Comparison of ENCODE assay signal across 21 cellular contexts in the genomic region with DNA sequence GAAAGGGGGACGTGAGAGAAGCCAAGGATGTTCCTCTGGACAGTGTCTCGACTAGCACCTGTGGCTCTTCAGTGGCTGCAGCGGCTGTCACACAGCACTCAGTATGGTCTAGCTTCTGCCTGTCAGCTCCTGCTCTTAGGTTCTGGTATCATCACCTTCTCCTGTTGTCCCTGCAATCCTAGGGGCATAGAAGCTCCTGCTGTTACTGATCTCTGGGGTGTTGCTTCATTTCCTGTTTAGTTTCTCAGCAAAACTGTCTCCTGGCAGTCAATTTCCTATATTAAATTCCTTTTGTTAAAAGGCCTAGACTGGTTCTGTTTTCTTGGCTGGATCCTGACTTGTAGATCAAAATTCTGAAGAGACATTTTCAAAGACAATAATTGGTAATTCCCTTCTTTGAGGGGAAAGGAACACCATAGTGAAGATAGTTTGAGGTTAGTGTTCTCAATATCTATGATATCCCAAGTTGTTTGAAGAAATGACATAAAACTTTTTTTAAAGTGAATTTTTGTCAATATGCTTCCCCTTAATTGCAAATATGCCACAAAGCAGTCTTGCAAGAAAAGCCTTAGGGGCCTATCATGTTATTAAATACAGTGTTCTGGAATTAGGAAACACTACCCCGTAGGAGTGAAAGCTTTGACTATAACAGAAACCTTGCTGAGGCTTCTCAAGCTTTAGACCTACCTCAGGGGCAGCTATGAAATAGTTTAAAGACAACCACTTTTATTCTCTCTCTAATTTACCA.
A peak's percentile ranks its signal among the peaks of the same experiment; 100 is the strongest.
DNase-seq lines count a peak whose midpoint lies in the region; FAIRE-seq and TF ChIP-seq lines count a peak whose summit lies in the region.
"Had no signal": no experiment of that assay in that cellular context is flagged by ENCODE, and none has a peak within 500 bp of the region (broad histone marks: within the 10 kb centered on the region; RNA-seq: fewer than 3 reads in every experiment).

No MANE protein-coding gene starts in this region.

- 0 out of 2 replicates have a peak overlapping the region, but pooled peaks have one; percentile 40 for H2BK15ac ChIP-seq in H1 (ENCODE audit: low read length)

- H3K14ac ChIP-seq in H1 (ENCODE audit: insufficient read length), result no peak overlapping the region

- peaks cover 33% of the 10 kb centered on the region for H3K4me1 ChIP-seq in A673 (ENCODE audit: insufficient read depth, low read length, poor library complexity, severe bottlenecking)
- H3K4me1 ChIP-seq in BLaER1 treated with 17β-estradiol and CSF1 and Interleukin-3, amounts not matched to agents 10 nM and 100 nM, result peaks cover 0 to 7% (median 5%) of the 10 kb centered on the region in 10 experiments; a peak in 11 of 20 replicates
- no peaks in the 10 kb centered on the region for H3K4me1 ChIP-seq in H1 (replicated peaks in 1 of 4; ENCODE audit: control insufficient read depth in 3 of 4, insufficient read depth in 4 of 4, low read length in 3 of 4)
- H3K4me1 ChIP-seq: BLaER1, HAP-1 had no signal

- peak overlapping the region in 8 of 11 experiments; percentile 10 to 55 (median 38); a peak in 10 of 22 replicates for H3K4me2 ChIP-seq in BLaER1 treated with 17β-estradiol and CSF1 and Interleukin-3, amounts not matched to agents 10 nM and 100 nM
- no peak overlapping the region for H3K4me2 ChIP-seq in H1 (ENCODE audit: insufficient read depth in 1 of 2, low read depth in 2 of 2, low read length in 2 of 2)
- H3K4me2 ChIP-seq: BLaER1, GM23338 had no signal

- no peak overlapping the region for H2BK12ac ChIP-seq in H1 (ENCODE audit: low read depth, low read length)

- no peak overlapping the region for H2BK20ac ChIP-seq in H1 (ENCODE audit: low read length)

- H2AFZ ChIP-seq in H1 (ENCODE audit: low read length), result no peak overlapping the region

- H3K27me3 ChIP-seq in A673 (replicated peaks; ENCODE audit: insufficient read depth, low read depth, low read length, poor library complexity) (no peaks in the 10 kb centered on the region), H1 (replicated peaks in 1 of 4; ENCODE audit: control insufficient read depth in 3 of 4, extremely low read depth in 1 of 4, insufficient read depth in 3 of 4, low read length in 3 of 4) (peaks cover 0 to 1% (median 0%) of the 10 kb centered on the region in 4 experiments; a peak in 1 of 7 replicates)
- H3K27me3 ChIP-seq in BLaER1 treated with 17β-estradiol and CSF1 and Interleukin-3, amounts not matched to agents 10 nM and 100 nM, result no peaks in the 10 kb centered on the region
- H3K27me3 ChIP-seq: BLaER1 had no signal

- H4K20me1 ChIP-seq in BLaER1 treated with 17β-estradiol and CSF1 and Interleukin-3, amounts not matched to agents 10 nM and 100 nM, result no peaks in the 10 kb centered on the region
- no peaks in the 10 kb centered on the region for H4K20me1 ChIP-seq in H1 (replicated peaks in 1 of 2; ENCODE audit: control insufficient read depth in 1 of 2, insufficient read depth in 2 of 2, low read length in 2 of 2)
- H4K20me1 ChIP-seq: BLaER1 had no signal

- H3K18ac ChIP-seq in H1 (ENCODE audit: extremely low read depth, low read length), result no peak overlapping the region

- no peak overlapping the region for H3K4ac ChIP-seq in H1 (replicated peaks; ENCODE audit: insufficient read length, low read depth, low read length)

- H2BK120ac ChIP-seq in H1 (replicated peaks; ENCODE audit: low read depth, low read length), result no peak overlapping the region

- H3K9ac ChIP-seq in BLaER1 treated with 17β-estradiol and CSF1 and Interleukin-3, amounts not matched to agents 10 nM and 100 nM, result no peak overlapping the region
- H3K9ac ChIP-seq in SK-N-MC (ENCODE audit: insufficient read length) (peak overlapping the region; percentile 69), H1 (replicated peaks in 1 of 4; ENCODE audit: extremely low read depth in 1 of 4, low read depth in 3 of 4, low read length in 3 of 4) (no peak overlapping the region)
- H3K9ac ChIP-seq: BLaER1 had no signal

- no peak overlapping the region for H2BK5ac ChIP-seq in H1 (ENCODE audit: low read depth, low read length)

- H3K23ac ChIP-seq in H1 (ENCODE audit: insufficient read length), result no peak overlapping the region

- DNase-seq in A673 (ENCODE audit: low spot score), result peak; percentile 90
- peak; percentile 96 for DNase-seq in SK-N-MC (ENCODE audit: low read depth, low spot score)
- DNase-seq in H1 (ENCODE audit: low read depth in 1 of 2, low spot score in 2 of 2), result no peak
- no peak for DNase-seq in NCI-H1105 treated with DMSO at 0.1 percent for 48 hours (lab: John Stamatoyannopoulos, UW)
- no peak for DNase-seq in GM10248 (ENCODE audit: extremely low spot score)
- no peak for DNase-seq in hypothalamus (lab: John Stamatoyannopoulos, UW)
- DNase-seq: CD4-positive, alpha-beta T cell; CD8-positive, alpha-beta memory T cell; DMS 273 treated with DMSO at 0.1 percent for 48 hours; DMS79; EL; GDM1; HFFc6 had no signal

- TF ChIP-seq CTCF in A673 (conservative IDR thresholded peaks at IDR 0.05; ENCODE audit: low read depth, low read length), result no peak
- no peak for TF ChIP-seq CTCF in H1 (IDR thresholded peaks at IDR 0.05; ENCODE audit: control extremely low read depth in 1 of 3, insufficient read depth in 1 of 3, low read depth in 1 of 3, low read length in 3 of 3)
- no peak for TF ChIP-seq CTCF in GM10248 (IDR thresholded peaks at IDR 0.05; ENCODE audit: control extremely low read depth, extremely low read depth, low read depth, missing control alignments)

- intact Hi-C loops in A673 (cut with micrococcal nuclease; ENCODE audit: unreplicated experiment), result no loop called here

- H3K79me2 ChIP-seq in H1 (ENCODE audit: control insufficient read depth in 1 of 2, insufficient read depth in 2 of 2, low read length in 2 of 2), result no peaks in the 10 kb centered on the region

- no peak overlapping the region for H2AK5ac ChIP-seq in H1 (ENCODE audit: low read depth, low read length)

- TF ChIP-seq POLR2A in H1 (IDR thresholded peaks at IDR 0.05; ENCODE audit: control extremely low read depth in 1 of 2, low read depth in 2 of 2, low read length in 2 of 2), result no peak

- H3K79me1 ChIP-seq in H1 (ENCODE audit: low read depth, low read length), result no peaks in the 10 kb centered on the region

- no peak overlapping the region for H3K56ac ChIP-seq in H1 (replicated peaks; ENCODE audit: insufficient read length, low read depth, low read length)

- POLR2A ChIA-PET in A673 (lab: Charles Lee; ENCODE audit: low non-redundant PET), result no interaction called here
- POLR2A ChIA-PET in H1 (lab: Charles Lee; ENCODE audit: partially characterized antibody), result no interaction called here
- POLR2A ChIA-PET in GM10248 (lab: Yijun Ruan, JAX), result no interaction called here

- no peaks in the 10 kb centered on the region for H3K23me2 ChIP-seq in H1 (ENCODE audit: low read depth, low read length)

- H4K91ac ChIP-seq in H1 (replicated peaks; ENCODE audit: insufficient read length, low read length), result no peak overlapping the region

- no TSS peak for BruUV-seq in A673 (replicated peaks; lab: Mats Ljungman, UMichigan)

- FAIRE-seq in H1 (lab: Jason Lieb, UNC), result no peak
- FAIRE-seq: D721Med, GM12891, GM18507, H54 had no signal

- H4K8ac ChIP-seq in H1 (ENCODE audit: extremely low read depth, insufficient read depth, low read length), result no peak overlapping the region

- no peak for TF ChIP-seq RAD21 in H1 (IDR thresholded peaks at IDR 0.05 in 1 of 2, conservative IDR thresholded peaks at IDR 0.05 in 1 of 2; ENCODE audit: low read depth in 2 of 2, low read length in 2 of 2)

- H3K36me3 ChIP-seq in A673 (ENCODE audit: insufficient read depth, low read length, poor library complexity, severe bottlenecking), result no peaks in the 10 kb centered on the region
- H3K36me3 ChIP-seq in BLaER1 treated with 17β-estradiol and CSF1 and Interleukin-3, amounts not matched to agents 10 nM and 100 nM, result no peaks in the 10 kb centered on the region
- no peaks in the 10 kb centered on the region for H3K36me3 ChIP-seq in SK-N-MC (ENCODE audit: insufficient read depth, low read length)
- H3K36me3 ChIP-seq in H1 (ENCODE audit: control insufficient read depth in 2 of 4, insufficient read depth in 4 of 4, low read length in 3 of 4), result no peaks in the 10 kb centered on the region
- H3K36me3 ChIP-seq: BLaER1, HAP-1 had no signal

- CTCF ChIA-PET in A673 (lab: Charles Lee) (interaction anchor here (0.5 kb wide), 1 partner anchor 155 kb away, joined by 3 read pairs; no protein-coding TSS in a partner anchor), H1 (lab: Charles Lee; ENCODE audit: partially characterized antibody) (interaction anchor here (1.2 kb wide), 1 partner anchor 143 kb away, joined by 3 read pairs; no protein-coding TSS in a partner anchor), GM10248 (lab: Yijun Ruan, JAX) (interaction anchor here (1.5 kb wide), 1 partner anchor 7 kb away, joined by 4 read pairs; no protein-coding TSS in a partner anchor)

- H3K9me3 ChIP-seq in A673 (ENCODE audit: low read depth, low read length, poor library complexity, severe bottlenecking) (no peaks in the 10 kb centered on the region), SK-N-MC (ENCODE audit: low read depth, low read length) (no peaks in the 10 kb centered on the region), H1 (ENCODE audit: insufficient read depth in 2 of 2, low read depth in 1 of 2, low read length in 1 of 2) (no peaks in the 10 kb centered on the region)
- H3K9me3 ChIP-seq in BLaER1 treated with 17β-estradiol and CSF1 and Interleukin-3, amounts not matched to agents 10 nM and 100 nM (replicated peaks in 1 of 11), result peaks cover 0 to 14% (median 0%) of the 10 kb centered on the region in 11 experiments; a peak in 1 of 22 replicates
- H3K9me3 ChIP-seq: BLaER1, HAP-1 had no signal

- H3K4me3 ChIP-seq in A673 (ENCODE audit: low read depth, low read length, poor library complexity, severe bottlenecking), result no peak overlapping the region
- H3K4me3 ChIP-seq in BLaER1 treated with 17β-estradiol and CSF1 and Interleukin-3, amounts not matched to agents 10 nM and 100 nM, result no peak overlapping the region
- H3K4me3 ChIP-seq in SK-N-MC, result peak overlapping the region; percentile 62
- no peak overlapping the region for H3K4me3 ChIP-seq in H1 (ENCODE audit: extremely low read depth in 1 of 4, insufficient read depth in 2 of 4, low read depth in 3 of 4, low read length in 4 of 4)
- H3K4me3 ChIP-seq: BLaER1, GM23338, HAP-1 had no signal

- no peak overlapping the region for H4K5ac ChIP-seq in H1 (ENCODE audit: insufficient read length, low read depth, low read length)

- WGBS in H1 (ENCODE audit: extremely low coverage in 1 of 2, insufficient coverage in 1 of 2, insufficient read length in 1 of 2, insufficient replicate concordance in 2 of 2, low coverage in 1 of 2, low lambda C conversion rate in 2 of 2, missing lambda C conversion rate in 1 of 2), 2 experiments, result 91% methylated on average over 4 of the region's 4 CpGs; no CpG with 5 or more reads in 1 of the 2 experiments

- no peak for TF ChIP-seq EP300 in H1 (IDR thresholded peaks at IDR 0.05; ENCODE audit: borderline replicate concordance in 1 of 2, low read depth in 2 of 2, low read length in 2 of 2)

- H3K27ac ChIP-seq in A673 (ENCODE audit: low read depth, low read length, poor library complexity, severe bottlenecking) (peak overlapping the region; percentile 52), SK-N-MC (peak overlapping the region; percentile 99), H1 (ENCODE audit: low read depth, low read length) (no peak overlapping the region)
- H3K27ac ChIP-seq in BLaER1 treated with 17β-estradiol and CSF1 and Interleukin-3, amounts not matched to agents 10 nM and 100 nM, result no peak overlapping the region
- H3K27ac ChIP-seq: BLaER1 had no signal

TF ChIP-seq in H1, 55 proteins besides CTCF, POLR2A, EP300 and RAD21 (continues in another document):
- no peak for TF ChIP-seq SP2 (IDR thresholded peaks at IDR 0.05; ENCODE audit: low read length)

Comparison
In these comparisons a context has a peak if more than half of its experiments do, and no peak if none do; other contexts are left out.
1. DNase-seq: peak in A673 (single experiment) and SK-N-MC (single experiment); none in H1 (0 of 2), NCI-H1105 treated with DMSO at 0.1 percent for 48 hours (single experiment), GM10248 (single experiment) and hypothalamus (0 of 51).
2. H3K27ac ChIP-seq: peak in A673 (single experiment) and SK-N-MC (single experiment); none in BLaER1 treated with 17β-estradiol and CSF1 and Interleukin-3, amounts not matched to agents 10 nM and 100 nM (0 of 11) and H1 (single experiment).
3. H3K4me2 ChIP-seq: peak in BLaER1 treated with 17β-estradiol and CSF1 and Interleukin-3, amounts not matched to agents 10 nM and 100 nM (8 of 11); none in H1 (0 of 2).